ENCODE assay signal across 17 cellular contexts in genomic region chr18:23857756-23858155, GRCh38.
A peak's percentile ranks its signal among the peaks of the same experiment; 100 is the strongest.
DNase-seq lines count a peak whose midpoint lies in the region; ATAC-seq, FAIRE-seq and TF ChIP-seq lines count a peak whose summit lies in the region.
"Had no signal": no experiment of that assay in that cellular context is flagged by ENCODE, and none has a peak within 500 bp of the region (broad histone marks: within the 10 kb centered on the region; RNA-seq: fewer than 3 reads in every experiment).

No MANE protein-coding gene starts in this region.

- peaks cover 39% of the 10 kb centered on the region for H3K4me1 Mint-ChIP-seq in CD14-positive monocyte
- peaks cover 24% of the 10 kb centered on the region for H3K4me1 Mint-ChIP-seq in activated CD8-positive, alpha-beta T cell treated with anti-CD3 and anti-CD28 coated beads, Interleukin-2, amount 10 ng/mL, durations not matched to agents 7 days and 5 days (ENCODE audit: low read depth)

- no peaks in the 10 kb centered on the region for H3K9me3 ChIP-seq in body of pancreas
- H3K9me3 ChIP-seq in liver (ENCODE audit: control insufficient read depth in 4 of 4, low read length in 3 of 4), result no peaks in the 10 kb centered on the region
- H3K9me3 ChIP-seq: neutrophil had no signal

- H3K27me3 ChIP-seq in body of pancreas, result no peaks in the 10 kb centered on the region
- no peaks in the 10 kb centered on the region for H3K27me3 ChIP-seq in liver (ENCODE audit: control insufficient read depth in 4 of 4, insufficient read depth in 4 of 4, low read length in 3 of 4)
- H3K27me3 ChIP-seq: neutrophil had no signal

- no peak for FAIRE-seq in D721Med (lab: Jason Lieb, UNC)
- FAIRE-seq: A204.1 had no signal

- H3K27me3 Mint-ChIP-seq in CD14-positive monocyte (ENCODE audit: low read depth in 3 of 3), result peaks cover 0 to 3% (median 0%) of the 10 kb centered on the region in 3 donors
- H3K27me3 Mint-ChIP-seq in activated CD8-positive, alpha-beta T cell treated with anti-CD3 and anti-CD28 coated beads, Interleukin-2, amount 10 ng/mL, durations not matched to agents 7 days and 5 days (ENCODE audit: low read depth), result no peaks in the 10 kb centered on the region

- H3K36me3 ChIP-seq in body of pancreas (replicated peaks in 1 of 2; ENCODE audit: insufficient read depth in 1 of 2, low read depth in 2 of 2), result no peaks in the 10 kb centered on the region
- H3K36me3 ChIP-seq in liver (ENCODE audit: control insufficient read depth in 4 of 4, insufficient read depth in 3 of 4, low read depth in 1 of 4, low read length in 3 of 4), result no peaks in the 10 kb centered on the region
- H3K36me3 ChIP-seq: neutrophil had no signal

- peaks cover 0 to 2% (median 0%) of the 10 kb centered on the region in 7 donors for H3K9me3 Mint-ChIP-seq in CD14-positive monocyte
- H3K9me3 Mint-ChIP-seq in activated CD8-positive, alpha-beta T cell treated with anti-CD3 and anti-CD28 coated beads, Interleukin-2, amount 10 ng/mL, durations not matched to agents 7 days and 5 days (ENCODE audit: insufficient read depth), result no peaks in the 10 kb centered on the region

- DNase-seq in AG10803 (ENCODE audit: low read depth) (peak; percentile 27), NCI-H2029 treated with DMSO at 0.1 percent for 48 hours (lab: John Stamatoyannopoulos, UW) (peak; percentile 39), body of pancreas (peak; percentile 25 to 52 (median 48)), D721Med (ENCODE audit: insufficient read length, low spot score) (no peak), CD14-positive monocyte (ENCODE audit: low spot score) (no peak)
- DNase-seq in activated CD8-positive, alpha-beta T cell treated with anti-CD3 and anti-CD28 coated beads, Interleukin-2, amount 10 ng/mL, durations not matched to agents 7 days and 5 days, result no peak
- DNase-seq: activated naive CD4-positive, alpha-beta T cell treated with Interleukin-2 at 50 U/mL for 16 hours; cerebellar nuclear complex; COR-L47; H7; NCI-H2107 had no signal

- no peak overlapping the region for H3K27ac Mint-ChIP-seq in CD14-positive monocyte
- H3K27ac Mint-ChIP-seq in activated CD8-positive, alpha-beta T cell treated with anti-CD3 and anti-CD28 coated beads, Interleukin-2, amount 10 ng/mL, durations not matched to agents 7 days and 5 days, result no peak overlapping the region

- no peak for TF ChIP-seq POLR2A in body of pancreas (IDR thresholded peaks at IDR 0.05)

- H3K4me3 Mint-ChIP-seq in CD14-positive monocyte, result no peak overlapping the region
- H3K4me3 Mint-ChIP-seq in activated CD8-positive, alpha-beta T cell treated with anti-CD3 and anti-CD28 coated beads, Interleukin-2, amount 10 ng/mL, durations not matched to agents 7 days and 5 days, result no peak overlapping the region

- peaks cover 6% of the 10 kb centered on the region for H3K4me1 ChIP-seq in body of pancreas
- H3K4me1 ChIP-seq in liver (ENCODE audit: control insufficient read depth in 4 of 4, insufficient read depth in 4 of 4, low read length in 3 of 4), result peaks cover 10 to 34% (median 24%) of the 10 kb centered on the region in 4 donors

- H3K4me3 ChIP-seq in AG10803 (ENCODE audit: low read length), result no peak overlapping the region
- no peak overlapping the region for H3K4me3 ChIP-seq in body of pancreas
- no peak overlapping the region for H3K4me3 ChIP-seq in liver (ENCODE audit: low read depth in 1 of 3, low read length in 3 of 3)
- H3K4me3 ChIP-seq: smooth muscle cell had no signal

- 62 to 71% methylated on average over 9 of the region's 9 CpGs for whole genome bisulfite sequencing in body of pancreas, 2 donors
- 35% methylated on average over 9 of the region's 9 CpGs for WGBS in liver

- peak; percentile 39 to 68 for TF ChIP-seq RAD21 in liver (IDR thresholded peaks at IDR 0.05)

- ATAC-seq in body of pancreas, result peak; percentile 71
- no peak for ATAC-seq in GM18520 (IDR thresholded peaks at IDR 0.05; ENCODE audit: unreplicated experiment)
- no peak for ATAC-seq in activated CD8-positive, alpha-beta T cell treated with anti-CD3 and anti-CD28 coated beads, Interleukin-2, amount 10 ng/mL, durations not matched to agents 7 days and 5 days

- intact Hi-C loops in body of pancreas (cut with DNase I), result no loop called here
- intact Hi-C loops in CD14-positive monocyte (cut with micrococcal nuclease), result no loop called here

- H3K9ac ChIP-seq in liver (ENCODE audit: low read depth in 1 of 2, low read length in 2 of 2), result no peak overlapping the region

- H3K36me3 Mint-ChIP-seq in CD14-positive monocyte, result no peaks in the 10 kb centered on the region
- no peaks in the 10 kb centered on the region for H3K36me3 Mint-ChIP-seq in activated CD8-positive, alpha-beta T cell treated with anti-CD3 and anti-CD28 coated beads, Interleukin-2, amount 10 ng/mL, durations not matched to agents 7 days and 5 days (ENCODE audit: low read depth)

- CTCF ChIA-PET in activated CD8-positive, alpha-beta T cell treated with anti-CD3 and anti-CD28 coated beads, Interleukin-2, amount 10 ng/mL, durations not matched to agents 7 days and 5 days (lab: Charles Lee), result interaction anchor here (1.2 to 1.6 kb wide), 2 partner anchors 19 to 61 kb away, joined by 4 read pairs; no protein-coding TSS in a partner anchor

- POLR2A ChIA-PET in activated CD8-positive, alpha-beta T cell treated with anti-CD3 and anti-CD28 coated beads, Interleukin-2, amount 10 ng/mL, durations not matched to agents 7 days and 5 days (lab: Charles Lee), result no interaction called here

- no peak for TF ChIP-seq CTCF in AG10803 (conservative IDR thresholded peaks at IDR 0.05; ENCODE audit: low read length)
- no peak for TF ChIP-seq CTCF in body of pancreas (IDR thresholded peaks at IDR 0.05)
- no peak for TF ChIP-seq CTCF in liver (IDR thresholded peaks at IDR 0.05; ENCODE audit: low read depth, low read length, missing input control)
- no peak for TF ChIP-seq CTCF in D721Med (IDR thresholded peaks at IDR 0.05; ENCODE audit: insufficient read depth, missing control alignments)
- no peak for TF ChIP-seq CTCF in CD14-positive monocyte (IDR thresholded peaks at IDR 0.05)

- H3K27ac ChIP-seq in body of pancreas, result peak overlapping the region in 1 of 4 donors; percentile 16
- H3K27ac ChIP-seq in liver (ENCODE audit: low read depth in 1 of 2, low read length in 2 of 2), result peak overlapping the region; percentile 56 to 83
- H3K27ac ChIP-seq: neutrophil, VCaP had no signal

TF ChIP-seq in liver, 16 proteins besides CTCF, POLR2A, EP300 and RAD21 (continues in another document):
- TF ChIP-seq YY1 (IDR thresholded peaks at IDR 0.05) (peak; percentile 61), RXRA (IDR thresholded peaks at IDR 0.05) (peak; percentile 86 to 95), SP1 (IDR thresholded peaks at IDR 0.05) (peak; percentile 89), FOXA1 (IDR thresholded peaks at IDR 0.05) (peak; percentile 90), TAF1 (conservative IDR thresholded peaks at IDR 0.05) (no peak), HNF4A (conservative IDR thresholded peaks at IDR 0.05) (peak; percentile 83 to 88), JUND (IDR thresholded peaks at IDR 0.05) (peak; percentile 61 to 81), HNF4G (IDR thresholded peaks at IDR 0.05) (peak; percentile 50), MAX (IDR thresholded peaks at IDR 0.05) (peak; percentile 97), FOXA2 (IDR thresholded peaks at IDR 0.05) (peak; percentile 95), GABPA (IDR thresholded peaks at IDR 0.05 in 1 of 2, conservative IDR thresholded peaks at IDR 0.05 in 1 of 2) (peak; percentile 12 to 63), NR2F2 (IDR thresholded peaks at IDR 0.05) (peak; percentile 49), EGR1 (IDR thresholded peaks at IDR 0.05; ENCODE audit: low read depth in 2 of 2) (peak in 1 of 2 donors; percentile 92), ZBTB33 (IDR thresholded peaks at IDR 0.05) (peak; percentile 76), REST (IDR thresholded peaks at IDR 0.05) (no peak)

Comparison
In these comparisons a context has a peak if more than half of its experiments do, and no peak if none do; other contexts are left out.
1. DNase-seq: peak in AG10803 (single experiment), NCI-H2029 treated with DMSO at 0.1 percent for 48 hours (single experiment) and body of pancreas (4 of 4); none in D721Med (single experiment), CD14-positive monocyte (single experiment) and activated CD8-positive, alpha-beta T cell treated with anti-CD3 and anti-CD28 coated beads, Interleukin-2, amount 10 ng/mL, durations not matched to agents 7 days and 5 days (single experiment).